2 cellular contexts compared by ENCODE assay signal in the genomic region with DNA sequence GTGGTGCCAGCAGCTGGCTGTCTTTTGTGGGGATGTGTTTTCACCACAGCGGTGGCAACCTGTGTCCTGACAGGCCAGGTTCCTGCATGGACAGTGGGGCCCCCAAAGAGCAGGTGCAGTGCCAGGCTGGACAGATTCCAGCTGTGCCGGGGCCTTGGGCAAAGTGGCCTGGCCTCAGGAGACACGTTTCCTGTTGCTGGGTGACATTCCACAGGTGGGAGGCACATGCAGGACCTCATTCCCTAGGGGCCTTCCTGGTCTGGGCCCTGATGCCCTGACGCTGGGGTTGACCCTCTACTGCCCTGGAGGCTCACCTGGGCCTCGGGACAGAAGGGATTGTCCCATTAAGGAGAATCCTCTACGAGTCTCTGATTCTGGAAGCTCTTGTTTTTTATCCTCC.
TF ChIP-seq lines count a peak whose summit lies in the region.

No MANE protein-coding gene starts in this region.

TF ChIP-seq in HepG2, 621 proteins besides CTCF, POLR2A, EP300 and RAD21:
- TF ChIP-seq, protein P1, sequence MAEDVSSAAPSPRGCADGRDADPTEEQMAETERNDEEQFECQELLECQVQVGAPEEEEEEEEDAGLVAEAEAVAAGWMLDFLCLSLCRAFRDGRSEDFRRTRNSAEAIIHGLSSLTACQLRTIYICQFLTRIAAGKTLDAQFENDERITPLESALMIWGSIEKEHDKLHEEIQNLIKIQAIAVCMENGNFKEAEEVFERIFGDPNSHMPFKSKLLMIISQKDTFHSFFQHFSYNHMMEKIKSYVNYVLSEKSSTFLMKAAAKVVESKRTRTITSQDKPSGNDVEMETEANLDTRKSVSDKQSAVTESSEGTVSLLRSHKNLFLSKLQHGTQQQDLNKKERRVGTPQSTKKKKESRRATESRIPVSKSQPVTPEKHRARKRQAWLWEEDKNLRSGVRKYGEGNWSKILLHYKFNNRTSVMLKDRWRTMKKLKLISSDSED (CRISPR knock-in tag; IDR thresholded peaks at IDR 0.05): no peak
- TF ChIP-seq, protein P2, sequence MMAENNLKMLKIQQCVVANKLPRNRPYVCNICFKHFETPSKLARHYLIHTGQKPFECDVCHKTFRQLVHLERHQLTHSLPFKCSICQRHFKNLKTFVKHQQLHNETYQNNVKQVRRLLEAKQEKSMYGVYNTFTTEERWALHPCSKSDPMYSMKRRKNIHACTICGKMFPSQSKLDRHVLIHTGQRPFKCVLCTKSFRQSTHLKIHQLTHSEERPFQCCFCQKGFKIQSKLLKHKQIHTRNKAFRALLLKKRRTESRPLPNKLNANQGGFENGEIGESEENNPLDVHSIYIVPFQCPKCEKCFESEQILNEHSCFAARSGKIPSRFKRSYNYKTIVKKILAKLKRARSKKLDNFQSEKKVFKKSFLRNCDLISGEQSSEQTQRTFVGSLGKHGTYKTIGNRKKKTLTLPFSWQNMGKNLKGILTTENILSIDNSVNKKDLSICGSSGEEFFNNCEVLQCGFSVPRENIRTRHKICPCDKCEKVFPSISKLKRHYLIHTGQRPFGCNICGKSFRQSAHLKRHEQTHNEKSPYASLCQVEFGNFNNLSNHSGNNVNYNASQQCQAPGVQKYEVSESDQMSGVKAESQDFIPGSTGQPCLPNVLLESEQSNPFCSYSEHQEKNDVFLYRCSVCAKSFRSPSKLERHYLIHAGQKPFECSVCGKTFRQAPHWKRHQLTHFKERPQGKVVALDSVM (CRISPR knock-in tag; IDR thresholded peaks at IDR 0.05): no peak
- TF ChIP-seq RFX5 (IDR thresholded peaks at IDR 0.05; ENCODE audit: low read depth, low read length): 0 out of 2 replicates have a peak, but pooled peaks have one; percentile 37

TF ChIP-seq in HEK293T, 16 proteins besides CTCF, POLR2A, EP300 and RAD21 (continued from another document):
- TF ChIP-seq, protein P3, sequence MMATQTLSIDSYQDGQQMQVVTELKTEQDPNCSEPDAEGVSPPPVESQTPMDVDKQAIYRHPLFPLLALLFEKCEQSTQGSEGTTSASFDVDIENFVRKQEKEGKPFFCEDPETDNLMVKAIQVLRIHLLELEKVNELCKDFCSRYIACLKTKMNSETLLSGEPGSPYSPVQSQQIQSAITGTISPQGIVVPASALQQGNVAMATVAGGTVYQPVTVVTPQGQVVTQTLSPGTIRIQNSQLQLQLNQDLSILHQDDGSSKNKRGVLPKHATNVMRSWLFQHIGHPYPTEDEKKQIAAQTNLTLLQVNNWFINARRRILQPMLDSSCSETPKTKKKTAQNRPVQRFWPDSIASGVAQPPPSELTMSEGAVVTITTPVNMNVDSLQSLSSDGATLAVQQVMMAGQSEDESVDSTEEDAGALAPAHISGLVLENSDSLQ (IDR thresholded peaks at IDR 0.05): no peak
- TF ChIP-seq FOXA1 (IDR thresholded peaks at IDR 0.05) (no peak), SP1 (IDR thresholded peaks at IDR 0.05) (no peak), L3MBTL2 (conservative IDR thresholded peaks at IDR 0.05) (no peak), CTBP1 (IDR thresholded peaks at IDR 0.05; ENCODE audit: borderline replicate concordance) (no peak), ARNT (IDR thresholded peaks at IDR 0.05) (no peak), FOXM1 (IDR thresholded peaks at IDR 0.05; ENCODE audit: borderline replicate concordance) (no peak), LEF1 (IDR thresholded peaks at IDR 0.05; ENCODE audit: borderline replicate concordance) (no peak), TARDBP (IDR thresholded peaks at IDR 0.05) (no peak), BHLHE40 (IDR thresholded peaks at IDR 0.05; ENCODE audit: borderline replicate concordance) (no peak)
TF ChIP-seq in HEK293T: peak in this region for 0.
